ENCODE assay signal across 7 cellular contexts in genomic region chr18:48676756-48677368, GRCh38.
DNase-seq lines count a peak whose midpoint lies in the region; ATAC-seq and TF ChIP-seq lines count a peak whose summit lies in the region.

No MANE protein-coding gene starts in this region.

- intact Hi-C loops in activated naive CD4-positive, alpha-beta T cell treated with anti-CD3 and anti-CD28 coated beads for 36 hours (cut with micrococcal nuclease) = loop anchor here (5.0 to 10.0 kb wide), 6 partner anchors 295 to 1588 kb away; partner anchors contain the start of genes C18orf32, CFAP53 and LIPG
- intact Hi-C loops in posterior cingulate gyrus (cut with DNase I) = loop anchor here (1.0 to 10.0 kb wide), 8 partner anchors 90 to 738 kb away; no protein-coding TSS in a partner anchor
- intact Hi-C loops in uterus (cut with DNase I; ENCODE audit: low total_unique reads) = no loop called here

- H3K27ac Mint-ChIP-seq in activated naive CD4-positive, alpha-beta T cell treated with anti-CD3 and anti-CD28 coated beads for 36 hours = no peak overlapping the region
- H3K27ac Mint-ChIP-seq in glutamatergic neuron (ENCODE audit: unreplicated experiment) = no peak overlapping the region

- no peaks in the 10 kb centered on the region for H3K36me3 Mint-ChIP-seq in activated naive CD4-positive, alpha-beta T cell treated with anti-CD3 and anti-CD28 coated beads for 36 hours (ENCODE audit: low read depth)
- H3K36me3 Mint-ChIP-seq in glutamatergic neuron (ENCODE audit: unreplicated experiment) = peaks cover 5% of the 10 kb centered on the region

- H3K4me1 ChIP-seq in RWPE2 (ENCODE audit: insufficient read depth, poor library complexity, severe bottlenecking) (no peaks in the 10 kb centered on the region), uterus (peaks cover 3% of the 10 kb centered on the region in 2 donors)

- 0 out of 3 replicates have a peak, but pooled peaks have one; percentile 22 for ATAC-seq in RWPE2 (ENCODE audit: low read depth)

- H3K27ac ChIP-seq in RWPE2 (ENCODE audit: poor library complexity, severe bottlenecking) (no peak overlapping the region), uterus (no peak overlapping the region)

- TF ChIP-seq CTCF in GM12874 (IDR thresholded peaks at IDR 0.05; ENCODE audit: insufficient read depth, low read depth, low read length) (peak; percentile 80), RWPE2 (IDR thresholded peaks at IDR 0.05; ENCODE audit: poor library complexity, severe bottlenecking) (peak; percentile 69), glutamatergic neuron (IDR thresholded peaks at IDR 0.05; ENCODE audit: partially characterized antibody, unreplicated experiment) (peak; percentile 93), uterus (IDR thresholded peaks at IDR 0.05) (peak; percentile 66 to 87 (median 78))

- H3K9me3 Mint-ChIP-seq in activated naive CD4-positive, alpha-beta T cell treated with anti-CD3 and anti-CD28 coated beads for 36 hours = no peaks in the 10 kb centered on the region
- peaks cover 2% of the 10 kb centered on the region for H3K9me3 Mint-ChIP-seq in glutamatergic neuron (ENCODE audit: unreplicated experiment)

- CTCF ChIA-PET in activated naive CD4-positive, alpha-beta T cell treated with anti-CD3 and anti-CD28 coated beads for 36 hours (lab: Charles Lee) = interaction anchor here (0.7 to 2.1 kb wide), 3 partner anchors 10 to 703 kb away, joined by 3 to 8 read pairs (median 3); no protein-coding TSS in a partner anchor

- no peaks in the 10 kb centered on the region for H3K36me3 ChIP-seq in RWPE2 (ENCODE audit: low read depth)
- H3K36me3 ChIP-seq in uterus = no peaks in the 10 kb centered on the region

- DNase-seq in HPDE6-E6E7 (ENCODE audit: extremely low spot score) (peak; percentile 28), RWPE2 (ENCODE audit: low spot score) (peak; percentile 51), glutamatergic neuron (peak; percentile 89), posterior cingulate gyrus (peak in 9 of 10 donors; percentile 58 to 95 (median 75)), uterus (peak; percentile 64 to 69)
- peak; percentile 76 for DNase-seq in activated naive CD4-positive, alpha-beta T cell treated with anti-CD3 and anti-CD28 coated beads for 36 hours

- H3K4me3 Mint-ChIP-seq in activated naive CD4-positive, alpha-beta T cell treated with anti-CD3 and anti-CD28 coated beads for 36 hours = no peak overlapping the region
- no peak overlapping the region for H3K4me3 Mint-ChIP-seq in glutamatergic neuron (ENCODE audit: unreplicated experiment)

- no peaks in the 10 kb centered on the region for H3K4me1 Mint-ChIP-seq in activated naive CD4-positive, alpha-beta T cell treated with anti-CD3 and anti-CD28 coated beads for 36 hours (ENCODE audit: low read depth)
- H3K4me1 Mint-ChIP-seq in glutamatergic neuron (ENCODE audit: low read depth, unreplicated experiment) = peaks cover 2% of the 10 kb centered on the region

- H3K9me3 ChIP-seq in RWPE2 (ENCODE audit: severe bottlenecking) (no peaks in the 10 kb centered on the region), uterus (no peaks in the 10 kb centered on the region)

- H3K27me3 ChIP-seq in RWPE2 (ENCODE audit: insufficient read depth, poor library complexity, severe bottlenecking) = no peaks in the 10 kb centered on the region
- no peaks in the 10 kb centered on the region for H3K27me3 ChIP-seq in uterus

- H3K27me3 Mint-ChIP-seq in activated naive CD4-positive, alpha-beta T cell treated with anti-CD3 and anti-CD28 coated beads for 36 hours (ENCODE audit: low read depth) = no peaks in the 10 kb centered on the region
- H3K27me3 Mint-ChIP-seq in glutamatergic neuron (ENCODE audit: unreplicated experiment) = peaks cover 2% of the 10 kb centered on the region

- H3K4me3 ChIP-seq in RWPE2 (ENCODE audit: severe bottlenecking) = no peak overlapping the region
- no peak overlapping the region for H3K4me3 ChIP-seq in uterus

- no peak for TF ChIP-seq POLR2A in uterus (IDR thresholded peaks at IDR 0.05)

Comparison
In these comparisons a context has a peak if more than half of its experiments do, and no peak if none do; other contexts are left out.
1. DNase-seq: peak in every context shown above with its lines; median percentile 89 in glutamatergic neuron; 76 in activated naive CD4-positive, alpha-beta T cell treated with anti-CD3 and anti-CD28 coated beads for 36 hours; 75 in posterior cingulate gyrus; 66 in uterus; 51 in RWPE2; 28 in HPDE6-E6E7.